Comparison of ENCODE assay signal across 18 cellular contexts in the genomic region with DNA sequence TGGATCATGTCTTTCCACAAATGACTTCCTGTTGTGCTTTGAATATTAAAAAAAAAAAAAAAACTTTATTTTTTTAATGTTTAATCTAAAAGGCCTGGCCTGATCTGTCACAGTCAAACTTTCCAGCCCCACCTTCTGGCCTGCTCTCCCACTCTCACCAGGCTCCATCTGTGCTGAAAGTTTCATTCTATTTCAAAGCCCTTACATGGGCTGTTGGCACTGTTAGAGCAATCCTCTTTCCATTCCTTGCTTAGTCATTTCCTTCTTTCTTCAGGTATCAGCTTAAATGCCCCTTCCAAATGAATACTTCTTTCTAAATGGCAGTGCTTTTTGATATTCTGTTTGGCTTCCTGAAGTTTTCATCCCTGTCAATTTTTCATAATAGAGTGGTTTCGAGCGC.
DNase-seq lines count a peak whose midpoint lies in the region; ATAC-seq and TF ChIP-seq lines count a peak whose summit lies in the region.
"Had no signal": no experiment of that assay in that cellular context is flagged by ENCODE, and none has a peak within 500 bp of the region (broad histone marks: within the 10 kb centered on the region; RNA-seq: fewer than 3 reads in every experiment).

No MANE protein-coding gene starts in this region.

- no peaks in the 10 kb centered on the region for H3K9me3 Mint-ChIP-seq in Calu3 (ENCODE audit: low read depth, unreplicated experiment)
- H3K9me3 Mint-ChIP-seq in WTC11 = no peaks in the 10 kb centered on the region

- no peaks in the 10 kb centered on the region for H3K36me3 Mint-ChIP-seq in Calu3 (ENCODE audit: insufficient read depth, unreplicated experiment)
- H3K36me3 Mint-ChIP-seq in WTC11 = no peaks in the 10 kb centered on the region
- H3K36me3 Mint-ChIP-seq: CD4-positive, CD25-positive, alpha-beta regulatory T cell had no signal

- TF ChIP-seq CTCF in Calu3 (IDR thresholded peaks at IDR 0.05; ENCODE audit: unreplicated experiment) = no peak
- no peak for TF ChIP-seq CTCF in WTC11 (IDR thresholded peaks at IDR 0.05)

- H3K27me3 Mint-ChIP-seq in Calu3 (ENCODE audit: unreplicated experiment) (no peaks in the 10 kb centered on the region), WTC11 (ENCODE audit: low read depth) (no peaks in the 10 kb centered on the region)
- H3K27me3 Mint-ChIP-seq: B cell; CD4-positive, CD25-positive, alpha-beta regulatory T cell had no signal

- intact Hi-C loops in Calu3 (cut with micrococcal nuclease; ENCODE audit: unreplicated experiment) = no loop called here

- DNase-seq in Calu3 (no peak), M059J (ENCODE audit: low read depth) (peak; percentile 3), WTC11 (ENCODE audit: low spot score) (no peak), kidney tubule cell (ENCODE audit: low spot score) (peak; percentile 9), HuH-7.5 (ENCODE audit: low spot score) (no peak), SIG-M5 (lab: John Stamatoyannopoulos, UW) (no peak)
- DNase-seq: Caco-2; CD4-positive, CD25-positive, alpha-beta regulatory T cell; H7; NCI-H1417 treated with DMSO at 0.1 percent for 48 hours; NCI-H2029 treated with DMSO at 0.1 percent for 48 hours; NCI-H526; NK-92 treated with Interleukin-12 subunit alpha and Interleukin-12 subunit beta, amount 100 ng/mL, for 24 hours; SJCRH30 had no signal

- BruUV-seq in Calu3 (replicated peaks; lab: Mats Ljungman, UMichigan) = no TSS peak

- H3K4me3 Mint-ChIP-seq in Calu3 (ENCODE audit: low read depth, unreplicated experiment) = no peak overlapping the region
- H3K4me3 Mint-ChIP-seq in WTC11 = no peak overlapping the region
- H3K4me3 Mint-ChIP-seq: B cell; CD4-positive, CD25-positive, alpha-beta regulatory T cell had no signal

- H3K27ac Mint-ChIP-seq in Calu3 (ENCODE audit: unreplicated experiment) = peak overlapping the region; percentile 56
- H3K27ac Mint-ChIP-seq in WTC11 = no peak overlapping the region
- H3K27ac Mint-ChIP-seq: B cell; CD4-positive, CD25-positive, alpha-beta regulatory T cell had no signal

- no peaks in the 10 kb centered on the region for H3K4me1 Mint-ChIP-seq in Calu3 (ENCODE audit: low read depth, unreplicated experiment)
- peaks cover 7% of the 10 kb centered on the region; the same call in 1 of the 2 replicates for H3K4me1 Mint-ChIP-seq in WTC11
- H3K4me1 Mint-ChIP-seq: B cell; CD4-positive, CD25-positive, alpha-beta regulatory T cell had no signal

- ATAC-seq in WTC11 (peak; percentile 52; the same call in 1 of the 2 replicates), HG03378 (IDR thresholded peaks at IDR 0.05; ENCODE audit: unreplicated experiment) (no peak)
- no peak for ATAC-seq in activated CD4-positive, CD25-positive, alpha-beta regulatory T cell treated with anti-CD3 and anti-CD28 coated beads, Interleukin-2, amount 50 U/mL, for 24 hours
- ATAC-seq: K562 had no signal

- POLR2A ChIA-PET in WTC11 (lab: Charles Lee) = no interaction called here

- CTCF ChIA-PET in Calu3 (lab: Charles Lee) (interaction anchor here (0.7 kb wide), 1 partner anchor 14 kb away, joined by 4 read pairs; no protein-coding TSS in a partner anchor), WTC11 (lab: Charles Lee) (no interaction called here)

TF ChIP-seq in WTC11, 78 proteins besides CTCF, POLR2A, EP300 and RAD21 (continues in another document):
- TF ChIP-seq MYBL2 (CRISPR knock-in tag; IDR thresholded peaks at IDR 0.05) (no peak), ZNF263 (CRISPR knock-in tag; IDR thresholded peaks at IDR 0.05; ENCODE audit: low read depth) (no peak), KAT7 (CRISPR knock-in tag; IDR thresholded peaks at IDR 0.05; ENCODE audit: borderline replicate concordance) (no peak), USF1 (CRISPR knock-in tag; IDR thresholded peaks at IDR 0.05) (no peak), AFF4 (CRISPR knock-in tag; IDR thresholded peaks at IDR 0.05; ENCODE audit: borderline replicate concordance) (no peak), ZNF138 (CRISPR knock-in tag; conservative IDR thresholded peaks at IDR 0.05) (no peak), ZNF232 (CRISPR knock-in tag; IDR thresholded peaks at IDR 0.05) (no peak), HMGA2 (CRISPR knock-in tag; IDR thresholded peaks at IDR 0.05) (no peak)
- TF ChIP-seq, protein P1, sequence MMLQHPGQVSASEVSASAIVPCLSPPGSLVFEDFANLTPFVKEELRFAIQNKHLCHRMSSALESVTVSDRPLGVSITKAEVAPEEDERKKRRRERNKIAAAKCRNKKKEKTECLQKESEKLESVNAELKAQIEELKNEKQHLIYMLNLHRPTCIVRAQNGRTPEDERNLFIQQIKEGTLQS (CRISPR knock-in tag; conservative IDR thresholded peaks at IDR 0.05) = no peak
- TF ChIP-seq, protein P2, sequence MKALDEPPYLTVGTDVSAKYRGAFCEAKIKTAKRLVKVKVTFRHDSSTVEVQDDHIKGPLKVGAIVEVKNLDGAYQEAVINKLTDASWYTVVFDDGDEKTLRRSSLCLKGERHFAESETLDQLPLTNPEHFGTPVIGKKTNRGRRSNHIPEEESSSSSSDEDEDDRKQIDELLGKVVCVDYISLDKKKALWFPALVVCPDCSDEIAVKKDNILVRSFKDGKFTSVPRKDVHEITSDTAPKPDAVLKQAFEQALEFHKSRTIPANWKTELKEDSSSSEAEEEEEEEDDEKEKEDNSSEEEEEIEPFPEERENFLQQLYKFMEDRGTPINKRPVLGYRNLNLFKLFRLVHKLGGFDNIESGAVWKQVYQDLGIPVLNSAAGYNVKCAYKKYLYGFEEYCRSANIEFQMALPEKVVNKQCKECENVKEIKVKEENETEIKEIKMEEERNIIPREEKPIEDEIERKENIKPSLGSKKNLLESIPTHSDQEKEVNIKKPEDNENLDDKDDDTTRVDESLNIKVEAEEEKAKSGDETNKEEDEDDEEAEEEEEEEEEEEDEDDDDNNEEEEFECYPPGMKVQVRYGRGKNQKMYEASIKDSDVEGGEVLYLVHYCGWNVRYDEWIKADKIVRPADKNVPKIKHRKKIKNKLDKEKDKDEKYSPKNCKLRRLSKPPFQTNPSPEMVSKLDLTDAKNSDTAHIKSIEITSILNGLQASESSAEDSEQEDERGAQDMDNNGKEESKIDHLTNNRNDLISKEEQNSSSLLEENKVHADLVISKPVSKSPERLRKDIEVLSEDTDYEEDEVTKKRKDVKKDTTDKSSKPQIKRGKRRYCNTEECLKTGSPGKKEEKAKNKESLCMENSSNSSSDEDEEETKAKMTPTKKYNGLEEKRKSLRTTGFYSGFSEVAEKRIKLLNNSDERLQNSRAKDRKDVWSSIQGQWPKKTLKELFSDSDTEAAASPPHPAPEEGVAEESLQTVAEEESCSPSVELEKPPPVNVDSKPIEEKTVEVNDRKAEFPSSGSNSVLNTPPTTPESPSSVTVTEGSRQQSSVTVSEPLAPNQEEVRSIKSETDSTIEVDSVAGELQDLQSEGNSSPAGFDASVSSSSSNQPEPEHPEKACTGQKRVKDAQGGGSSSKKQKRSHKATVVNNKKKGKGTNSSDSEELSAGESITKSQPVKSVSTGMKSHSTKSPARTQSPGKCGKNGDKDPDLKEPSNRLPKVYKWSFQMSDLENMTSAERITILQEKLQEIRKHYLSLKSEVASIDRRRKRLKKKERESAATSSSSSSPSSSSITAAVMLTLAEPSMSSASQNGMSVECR (CRISPR knock-in tag; IDR thresholded peaks at IDR 0.05; ENCODE audit: borderline replicate concordance) = no peak
- TF ChIP-seq, protein P3, sequence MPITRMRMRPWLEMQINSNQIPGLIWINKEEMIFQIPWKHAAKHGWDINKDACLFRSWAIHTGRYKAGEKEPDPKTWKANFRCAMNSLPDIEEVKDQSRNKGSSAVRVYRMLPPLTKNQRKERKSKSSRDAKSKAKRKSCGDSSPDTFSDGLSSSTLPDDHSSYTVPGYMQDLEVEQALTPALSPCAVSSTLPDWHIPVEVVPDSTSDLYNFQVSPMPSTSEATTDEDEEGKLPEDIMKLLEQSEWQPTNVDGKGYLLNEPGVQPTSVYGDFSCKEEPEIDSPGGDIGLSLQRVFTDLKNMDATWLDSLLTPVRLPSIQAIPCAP (CRISPR knock-in tag; IDR thresholded peaks at IDR 0.05) = no peak

Comparison
In these comparisons a context has a peak if more than half of its experiments do, and no peak if none do; other contexts are left out.
1. DNase-seq: peak in M059J (single experiment) and kidney tubule cell (single experiment); none in Calu3 (single experiment), WTC11 (single experiment), HuH-7.5 (single experiment) and SIG-M5 (single experiment).